Comparison of ENCODE assay signal across 21 cellular contexts in the genomic region with DNA sequence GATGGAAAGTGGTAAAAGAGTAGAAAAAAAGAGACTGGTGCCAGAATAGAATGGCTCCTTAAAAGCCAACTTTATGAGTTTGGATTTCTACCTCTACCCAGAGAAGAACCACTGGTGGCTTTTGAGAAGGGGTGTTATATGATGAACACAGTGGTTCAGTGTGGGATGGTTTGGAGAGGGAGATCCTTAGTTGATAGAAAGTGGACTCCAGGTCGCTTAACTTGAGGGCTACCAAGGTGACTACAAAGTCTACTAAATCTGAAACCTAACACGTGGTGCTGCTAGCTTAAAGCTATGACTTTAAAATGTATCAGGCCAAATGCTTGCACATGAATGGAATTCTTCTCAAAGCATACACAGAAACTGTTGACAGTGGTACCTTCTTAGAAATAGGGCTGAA. TPM values are rescaled to one million over a fixed set of nuclear protein-coding genes. Genes with fewer than 3 reads are reported as not detected.
"Had no signal": no experiment of that assay in that cellular context is flagged by ENCODE, and none has a peak within 500 bp of the region (broad histone marks: within the 10 kb centered on the region; RNA-seq: fewer than 3 reads in every experiment).

No MANE protein-coding gene starts in this region.

- H3K27ac ChIP-seq: KMS-11 had no signal

- H3K9me3 ChIP-seq: SK-N-SH had no signal

- DNase-seq: IMR-90, Kasumi-1, MM.1S, NCI-H1092 treated with DMSO at 0.1 percent for 48 hours, NCI-H1436, NCI-H187, NCI-H2029, NCI-H2081 treated with DMSO at 0.1 percent for 48 hours, NCI-H2171, NCI-H345, NCI-H446 treated with DMSO at 0.1 percent for 48 hours, NCI-H524, NCI-H526 treated with DMSO at 0.1 percent for 48 hours, NCI-H748 treated with DMSO at 0.1 percent for 48 hours, Right ventricle myocardium superior, RPMI8226, SIG-M5, SK-N-SH had no signal

- ATAC-seq: HepG2 had no signal

RNA-seq across cellular contexts. Expression of gene SPTB, which starts 8.4 kb away (rescaled TPM):
- total RNA-seq: SK-MEL-5 had no signal
